Comparison of ENCODE assay signal across 17 cellular contexts in genomic region chr1:65606426-65606825, GRCh38.
"Had no signal": no experiment of that assay in that cellular context is flagged by ENCODE, and none has a peak within 500 bp of the region (broad histone marks: within the 10 kb centered on the region; RNA-seq: fewer than 3 reads in every experiment).

No MANE protein-coding gene starts in this region.

- H3K27ac Mint-ChIP-seq: activated CD4-positive, alpha-beta T cell treated with anti-CD3 and anti-CD28 coated beads, Interleukin-2, amount 10 ng/mL, durations not matched to agents 7 days and 5 days; activated naive CD4-positive, alpha-beta T cell treated with anti-CD3 and anti-CD28 coated beads, Interleukin-2, amount 10 ng/mL, durations not matched to agents 7 days and 5 days; effector memory CD8-positive, alpha-beta T cell; immature natural killer cell; natural killer cell; stimulated activated naive B cell treated with anti-CD40 and anti-IgM and Interleukin-4, amounts not matched to agents 10 μg/mL and 1 μg/mL and 100 μg/mL, for 72 hours had no signal

- H3K9ac ChIP-seq: parathyroid adenoma had no signal

- H3K4me1 ChIP-seq: parathyroid adenoma, sigmoid colon had no signal

- ATAC-seq: activated T-cell treated with anti-CD3 and anti-CD28 coated beads, Interleukin-2, amount 50 U/mL, for 4 hours; effector memory CD8-positive, alpha-beta T cell; natural killer cell; upper lobe of right lung had no signal

- H2AFZ ChIP-seq: parathyroid adenoma had no signal

- H3K4me1 Mint-ChIP-seq: activated CD4-positive, alpha-beta T cell treated with anti-CD3 and anti-CD28 coated beads, Interleukin-2, amount 10 ng/mL, durations not matched to agents 7 days and 5 days; activated naive CD4-positive, alpha-beta T cell treated with anti-CD3 and anti-CD28 coated beads, Interleukin-2, amount 10 ng/mL, durations not matched to agents 7 days and 5 days; immature natural killer cell; natural killer cell had no signal

- H3K27me3 ChIP-seq: sigmoid colon, upper lobe of right lung had no signal

- H3K9me3 ChIP-seq: sigmoid colon, thoracic aorta, upper lobe of right lung had no signal

- H3K79me2 ChIP-seq: parathyroid adenoma had no signal

- H3K4me3 ChIP-seq: sigmoid colon, thoracic aorta, upper lobe of right lung had no signal

- H3K27me3 Mint-ChIP-seq: activated CD4-positive, alpha-beta T cell treated with anti-CD3 and anti-CD28 coated beads, Interleukin-2, amount 10 ng/mL, durations not matched to agents 7 days and 5 days; activated naive CD4-positive, alpha-beta T cell treated with anti-CD3 and anti-CD28 coated beads, Interleukin-2, amount 10 ng/mL, durations not matched to agents 7 days and 5 days; effector memory CD8-positive, alpha-beta T cell; stimulated activated naive B cell treated with anti-CD40 and anti-IgM and Interleukin-4, amounts not matched to agents 10 μg/mL and 1 μg/mL and 100 μg/mL, for 72 hours had no signal

- H3K27ac ChIP-seq: epithelial cell of prostate, parathyroid adenoma, sigmoid colon, thoracic aorta, upper lobe of right lung had no signal

- H3K36me3 Mint-ChIP-seq: activated naive CD4-positive, alpha-beta T cell treated with anti-CD3 and anti-CD28 coated beads, Interleukin-2, amount 10 ng/mL, durations not matched to agents 7 days and 5 days; natural killer cell; stimulated activated naive B cell treated with anti-CD40 and anti-IgM and Interleukin-4, amounts not matched to agents 10 μg/mL and 1 μg/mL and 100 μg/mL, for 72 hours had no signal

- H3K9me3 Mint-ChIP-seq: activated CD4-positive, alpha-beta T cell treated with anti-CD3 and anti-CD28 coated beads, Interleukin-2, amount 10 ng/mL, durations not matched to agents 7 days and 5 days; activated naive CD4-positive, alpha-beta T cell treated with anti-CD3 and anti-CD28 coated beads, Interleukin-2, amount 10 ng/mL, durations not matched to agents 7 days and 5 days; activated T-cell treated with anti-CD3 and anti-CD28 coated beads, Interleukin-2, amount 50 U/mL, for 4 hours; effector memory CD8-positive, alpha-beta T cell; natural killer cell; stimulated activated naive B cell treated with anti-CD40 and anti-IgM and Interleukin-4, amounts not matched to agents 10 μg/mL and 1 μg/mL and 100 μg/mL, for 72 hours had no signal

- H3K4me3 Mint-ChIP-seq: activated CD4-positive, alpha-beta T cell treated with anti-CD3 and anti-CD28 coated beads, Interleukin-2, amount 10 ng/mL, durations not matched to agents 7 days and 5 days; activated naive CD4-positive, alpha-beta T cell treated with anti-CD3 and anti-CD28 coated beads, Interleukin-2, amount 10 ng/mL, durations not matched to agents 7 days and 5 days; activated T-cell treated with anti-CD3 and anti-CD28 coated beads, Interleukin-2, amount 50 U/mL, for 4 hours; effector memory CD8-positive, alpha-beta T cell; immature natural killer cell; natural killer cell; stimulated activated naive B cell treated with anti-CD40 and anti-IgM and Interleukin-4, amounts not matched to agents 10 μg/mL and 1 μg/mL and 100 μg/mL, for 72 hours had no signal

- DNase-seq: activated CD4-positive, alpha-beta T cell treated with anti-CD3 and anti-CD28 coated beads, Interleukin-2, amount 10 ng/mL, durations not matched to agents 7 days and 5 days; activated CD4-positive, CD25-positive, alpha-beta regulatory T cell; activated CD8-positive, alpha-beta memory T cell treated with anti-CD3 and anti-CD28 coated beads, Interleukin-2, amount 50 U/mL, for 4 hours; activated naive CD4-positive, alpha-beta T cell treated with anti-CD3 and anti-CD28 coated beads, Interleukin-2, amount 10 ng/mL, durations not matched to agents 7 days and 5 days; activated T-cell treated with anti-CD3 and anti-CD28 coated beads, Interleukin-2, amount 50 U/mL, for 4 hours; aorta; effector memory CD8-positive, alpha-beta T cell; immature natural killer cell; mesendoderm; natural killer cell; sigmoid colon; stimulated activated naive B cell treated with anti-CD40 and anti-IgM and Interleukin-4, amounts not matched to agents 10 μg/mL and 1 μg/mL and 100 μg/mL, for 72 hours; T-helper 9 cell; upper lobe of right lung had no signal

- H3K36me3 ChIP-seq: sigmoid colon, upper lobe of right lung had no signal
